ENCODE assay signal across 24 cellular contexts in genomic region chr5:90547072-90547536, GRCh38. TPM values are rescaled to one million over a fixed set of nuclear protein-coding genes. Genes with fewer than 3 reads are reported as not detected.
DNase-seq lines count a peak whose midpoint lies in the region; ATAC-seq and TF ChIP-seq lines count a peak whose summit lies in the region.
"Had no signal": no experiment of that assay in that cellular context is flagged by ENCODE, and none has a peak within 500 bp of the region (broad histone marks: within the 10 kb centered on the region; RNA-seq: fewer than 3 reads in every experiment).

No MANE protein-coding gene starts in this region.

- no peaks in the 10 kb centered on the region for H3K9me3 ChIP-seq in right atrium auricular region
- H3K9me3 ChIP-seq: heart right ventricle, Peyer's patch, SK-N-SH had no signal

- no peaks in the 10 kb centered on the region for H3K4me1 Mint-ChIP-seq in glutamatergic neuron (ENCODE audit: low read depth, unreplicated experiment)
- H3K4me1 Mint-ChIP-seq: activated CD4-positive, alpha-beta memory T cell treated with anti-CD3 and anti-CD28 coated beads, Interleukin-2, amount 10 ng/mL, durations not matched to agents 7 days and 5 days; immature natural killer cell had no signal

- TF ChIP-seq CTCF in right atrium auricular region (IDR thresholded peaks at IDR 0.05) (no peak), glutamatergic neuron (IDR thresholded peaks at IDR 0.05; ENCODE audit: partially characterized antibody, unreplicated experiment) (no peak)

- H3K36me3 ChIP-seq in right atrium auricular region = no peaks in the 10 kb centered on the region
- H3K36me3 ChIP-seq: heart right ventricle, Peyer's patch had no signal

- no peaks in the 10 kb centered on the region for H3K36me3 Mint-ChIP-seq in glutamatergic neuron (ENCODE audit: unreplicated experiment)
- H3K36me3 Mint-ChIP-seq: immature natural killer cell, WTC11 had no signal

- no peaks in the 10 kb centered on the region for H3K27me3 Mint-ChIP-seq in glutamatergic neuron (ENCODE audit: unreplicated experiment)

- no peak overlapping the region for H3K4me3 ChIP-seq in right atrium auricular region
- H3K4me3 ChIP-seq: heart right ventricle, Peyer's patch had no signal

- no peaks in the 10 kb centered on the region for H3K27me3 ChIP-seq in right atrium auricular region
- H3K27me3 ChIP-seq: Peyer's patch had no signal

- DNase-seq in NCI-H82 (lab: John Stamatoyannopoulos, UW) = peak; percentile 63
- no peak for DNase-seq in NCI-H82 treated with DMSO at 0.1 percent for 48 hours (lab: John Stamatoyannopoulos, UW; ENCODE audit: unreplicated experiment)
- peak; percentile 84 for DNase-seq in NCI-H69 (lab: John Stamatoyannopoulos, UW)
- peak; percentile 21 for DNase-seq in foreskin melanocyte
- DNase-seq in right atrium auricular region (ENCODE audit: low spot score) = no peak
- DNase-seq in D341Med (ENCODE audit: low spot score) = no peak
- no peak for DNase-seq in glutamatergic neuron
- DNase-seq: ACHN; activated CD4-positive, alpha-beta memory T cell treated with anti-CD3 and anti-CD28 coated beads, Interleukin-2, amount 10 ng/mL, durations not matched to agents 7 days and 5 days; activated naive CD4-positive, alpha-beta T cell; activated T-cell treated with anti-CD3 and anti-CD28 coated beads, Interleukin-2, amount 50 U/mL, for 1 hour; amniotic stem cell; C1 segment of cervical spinal cord; heart right ventricle; immature natural killer cell; KBM-7; Peyer's patch; retina; SK-N-SH; stimulated activated CD8-positive, alpha-beta memory T cell treated with anti-CD3 and anti-CD28 coated beads, Interleukin-4, amount 100 ng/mL, for 48 hours had no signal

- no peaks in the 10 kb centered on the region for H3K9me3 Mint-ChIP-seq in glutamatergic neuron (ENCODE audit: unreplicated experiment)
- H3K9me3 Mint-ChIP-seq: activated CD4-positive, alpha-beta memory T cell treated with anti-CD3 and anti-CD28 coated beads, Interleukin-2, amount 10 ng/mL, durations not matched to agents 7 days and 5 days; dendritic cell treated with granulocyte-macrophage colony-stimulating factor and Interleukin-4, amounts not matched to agents 40 ng/mL and 50 ng/mL, for 4 days; immature natural killer cell had no signal

- no peak for ATAC-seq in GM19035 (IDR thresholded peaks at IDR 0.05; ENCODE audit: unreplicated experiment)
- ATAC-seq: heart right ventricle, WTC11 had no signal

- no peak overlapping the region for H3K27ac Mint-ChIP-seq in glutamatergic neuron (ENCODE audit: unreplicated experiment)
- H3K27ac Mint-ChIP-seq: activated CD4-positive, alpha-beta memory T cell treated with anti-CD3 and anti-CD28 coated beads, Interleukin-2, amount 10 ng/mL, durations not matched to agents 7 days and 5 days; dendritic cell treated with granulocyte-macrophage colony-stimulating factor and Interleukin-4, amounts not matched to agents 40 ng/mL and 50 ng/mL, for 4 days; immature natural killer cell; WTC11 had no signal

- H3K27ac ChIP-seq in right atrium auricular region = no peak overlapping the region
- H3K27ac ChIP-seq: heart right ventricle, Peyer's patch had no signal

- no peak overlapping the region for H3K4me3 Mint-ChIP-seq in glutamatergic neuron (ENCODE audit: unreplicated experiment)
- H3K4me3 Mint-ChIP-seq: activated CD4-positive, alpha-beta memory T cell treated with anti-CD3 and anti-CD28 coated beads, Interleukin-2, amount 10 ng/mL, durations not matched to agents 7 days and 5 days; dendritic cell treated with granulocyte-macrophage colony-stimulating factor and Interleukin-4, amounts not matched to agents 40 ng/mL and 50 ng/mL, for 4 days; immature natural killer cell; WTC11 had no signal

- H3K4me1 ChIP-seq in right atrium auricular region = no peaks in the 10 kb centered on the region
- H3K4me1 ChIP-seq: heart right ventricle, Peyer's patch had no signal

RNA-seq across cellular contexts. Expression of gene ADGRV1, which starts 11.5 kb away (rescaled TPM):
- total RNA-seq in right atrium auricular region (1 to 10 TPM; 1.4 to 1.8 TPM), glutamatergic neuron (ENCODE audit: unreplicated experiment) (18.2 TPM)
- total RNA-seq: activated CD4-positive, alpha-beta memory T cell treated with anti-CD3 and anti-CD28 coated beads, Interleukin-2, amount 10 ng/mL, durations not matched to agents 7 days and 5 days; subcutaneous adipose tissue had no signal

RNA-seq across cellular contexts. Expression of gene LYSMD3, which starts 17.7 kb away (rescaled TPM):
- total RNA-seq in right atrium auricular region (10 to 100 TPM; 18.2 to 18.5 TPM), glutamatergic neuron (ENCODE audit: unreplicated experiment) (7.8 TPM)

Comparison
In these comparisons a context has a peak if more than half of its experiments do, and no peak if none do; other contexts are left out.
1. DNase-seq: peak in NCI-H82 (single experiment), NCI-H69 (single experiment) and foreskin melanocyte (single experiment); none in NCI-H82 treated with DMSO at 0.1 percent for 48 hours (single experiment), right atrium auricular region (single experiment), D341Med (single experiment) and glutamatergic neuron (single experiment).